Comparison of ENCODE assay signal across 1 cellular context in genomic region chr1:15942661-15943514, GRCh38.
TF ChIP-seq lines count a peak whose summit lies in the region.

No MANE protein-coding gene starts in this region.

TF ChIP-seq in IMR-90, 13 proteins besides CTCF, POLR2A, EP300 and RAD21:
- TF ChIP-seq BHLHE40 (IDR thresholded peaks at IDR 0.05; ENCODE audit: low read depth, low read length): no peak
- no peak for TF ChIP-seq MAFK (IDR thresholded peaks at IDR 0.05; ENCODE audit: low read depth, low read length)
- TF ChIP-seq RCOR1 (IDR thresholded peaks at IDR 0.05; ENCODE audit: insufficient replicate concordance, low read length): no peak
- no peak for TF ChIP-seq RFX5 (IDR thresholded peaks at IDR 0.05; ENCODE audit: low read depth, low read length)
- TF ChIP-seq SMC3 (IDR thresholded peaks at IDR 0.05; ENCODE audit: low read depth, low read length): no peak
- TF ChIP-seq MAZ (IDR thresholded peaks at IDR 0.05; ENCODE audit: borderline replicate concordance, low read depth, low read length): no peak
- no peak for TF ChIP-seq FOS (IDR thresholded peaks at IDR 0.05; ENCODE audit: low read depth, low read length)
- TF ChIP-seq CHD1 (IDR thresholded peaks at IDR 0.05; ENCODE audit: low read depth, low read length): no peak
- no peak for TF ChIP-seq MXI1 (IDR thresholded peaks at IDR 0.05; ENCODE audit: borderline replicate concordance, low read depth, low read length)
- no peak for TF ChIP-seq ELK1 (IDR thresholded peaks at IDR 0.05; ENCODE audit: borderline replicate concordance, low read depth, low read length)
- no peak for TF ChIP-seq NFE2L2 (IDR thresholded peaks at IDR 0.05; ENCODE audit: low read depth, low read length)
- TF ChIP-seq CEBPB (IDR thresholded peaks at IDR 0.05; ENCODE audit: low read depth, low read length): no peak
- TF ChIP-seq USF2 (IDR thresholded peaks at IDR 0.05; ENCODE audit: low read depth, low read length): no peak
TF ChIP-seq in IMR-90: peak in this region for 0.
